20 cellular contexts compared by ENCODE assay signal in genomic region chr3:47772788-47773187, GRCh38.
"Had no signal": no experiment of that assay in that cellular context is flagged by ENCODE, and none has a peak within 500 bp of the region (broad histone marks: within the 10 kb centered on the region; RNA-seq: fewer than 3 reads in every experiment).

No MANE protein-coding gene starts in this region.

- DNase-seq: effector memory CD4-positive, alpha-beta T cell; gastrocnemius medialis; heart right ventricle; islet precursor cell; mammary epithelial cell; natural killer cell; nucleus accumbens; pancreas; psoas muscle; retina; right lobe of liver; stimulated activated CD4-positive, alpha-beta T cell treated with anti-CD3 and anti-CD28 coated beads, Interleukin-12 subunit alpha, Interleukin-12 subunit beta, amount 100 ng/mL, for 4 hours; stimulated activated naive CD4-positive, alpha-beta T cell; stomach; substantia nigra; upper lobe of left lung; uterus had no signal

- ATAC-seq: esophagus mucosa, gastrocnemius medialis, heart right ventricle, left lobe of liver, natural killer cell, pancreas, psoas muscle, right lobe of liver had no signal

- H3K4me1 ChIP-seq: neural progenitor cell, psoas muscle, right lobe of liver, upper lobe of left lung, uterus had no signal

- H3K36me3 ChIP-seq: uterus had no signal

- H3K27me3 ChIP-seq: gastrocnemius medialis, heart right ventricle, neural progenitor cell, pancreas, right lobe of liver, stomach, upper lobe of left lung, uterus had no signal

- H3K4me3 ChIP-seq: gastrocnemius medialis, heart right ventricle, neural progenitor cell, pancreas, psoas muscle, right lobe of liver, stomach, upper lobe of left lung, uterus had no signal

- H3K27ac ChIP-seq: gastrocnemius medialis, heart right ventricle, neural progenitor cell, pancreas, psoas muscle, right lobe of liver, stomach, upper lobe of left lung, uterus had no signal

- H3K9me3 ChIP-seq: gastrocnemius medialis, heart right ventricle, pancreas, psoas muscle, right lobe of liver, stomach, upper lobe of left lung, uterus had no signal
